Comparison of ENCODE assay signal across 25 cellular contexts in the genomic region with DNA sequence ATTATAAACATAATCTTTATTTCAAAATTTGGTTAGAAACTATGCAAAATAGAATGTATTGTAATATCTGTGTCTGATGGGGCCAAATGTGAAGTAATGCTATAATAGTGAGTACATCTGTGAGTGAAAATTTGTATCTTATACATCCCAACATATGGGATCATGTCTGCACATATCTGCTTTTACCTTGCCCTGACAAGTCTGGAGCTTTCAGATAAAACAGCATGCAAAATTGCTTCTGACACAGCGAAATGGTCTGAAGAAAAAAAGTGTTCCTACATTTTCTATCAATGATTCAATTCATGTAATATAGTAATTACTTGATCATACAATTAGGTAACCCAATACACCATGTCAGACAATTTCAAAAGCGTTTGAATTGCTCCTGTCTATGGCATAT.
"Had no signal": no experiment of that assay in that cellular context is flagged by ENCODE, and none has a peak within 500 bp of the region (broad histone marks: within the 10 kb centered on the region; RNA-seq: fewer than 3 reads in every experiment).

No MANE protein-coding gene starts in this region.

- H3K9ac ChIP-seq: parathyroid adenoma had no signal

- H3K36me3 ChIP-seq: esophagus squamous epithelium, left ventricle myocardium inferior, lower lobe of right lung, prostate gland, right lobe of liver, suprapubic skin, tibial artery, upper lobe of left lung, vagina had no signal

- H3K27ac ChIP-seq: coronary artery, esophagus squamous epithelium, left ventricle myocardium inferior, lower lobe of right lung, parathyroid adenoma, prostate gland, right lobe of liver, suprapubic skin, tibial artery, upper lobe of left lung, vagina had no signal

- DNase-seq: effector CD4-positive, alpha-beta T cell; endodermal cell; esophagus squamous epithelium; foreskin fibroblast; immature natural killer cell; kidney; left cardiac atrium; left ventricle myocardium inferior; lower lobe of right lung; mesendoderm; naive B cell; occipital lobe; right lobe of liver; stimulated activated CD4-positive, alpha-beta T cell treated with anti-CD3 and anti-CD28 coated beads, Interleukin-4, amount 100 ng/mL, for 1 hour; stimulated activated CD8-positive, alpha-beta memory T cell treated with anti-CD3 and anti-CD28 coated beads, Interleukin-4, amount 100 ng/mL, for 48 hours; stimulated activated naive CD8-positive, alpha-beta T cell treated with anti-CD3 and anti-CD28 coated beads, Interleukin-15, Interleukin-2, amounts not matched to agents 100 U/mL and 50 U/mL, for 24 hours; tibial artery; upper lobe of left lung had no signal

- H3K9me3 ChIP-seq: esophagus squamous epithelium, left ventricle myocardium inferior, lower lobe of right lung, prostate gland, right lobe of liver, suprapubic skin, tibial artery, upper lobe of left lung, vagina had no signal

- FAIRE-seq: endothelial cell of umbilical vein had no signal

- H3K4me1 ChIP-seq: left ventricle myocardium inferior, lower lobe of right lung, parathyroid adenoma, prostate gland, right lobe of liver, suprapubic skin, tibial artery, upper lobe of left lung had no signal

- ATAC-seq: left cardiac atrium; lower lobe of right lung; right lobe of liver; stimulated activated effector memory CD8-positive, alpha-beta T cell treated with anti-CD3 and anti-CD28 coated beads, Interleukin-12 subunit alpha, Interleukin-12 subunit beta, amount 100 ng/mL, for 72 hours; stimulated activated naive CD8-positive, alpha-beta T cell treated with anti-CD3 and anti-CD28 coated beads, Interleukin-15, Interleukin-2, amounts not matched to agents 100 U/mL and 50 U/mL, for 24 hours had no signal

- H3K4me3 ChIP-seq: coronary artery, esophagus squamous epithelium, left ventricle myocardium inferior, lower lobe of right lung, prostate gland, right lobe of liver, suprapubic skin, tibial artery, upper lobe of left lung, vagina had no signal

- H2AFZ ChIP-seq: parathyroid adenoma had no signal

- H3K27me3 ChIP-seq: esophagus squamous epithelium, right lobe of liver, suprapubic skin, tibial artery, upper lobe of left lung, vagina had no signal
